ENCODE assay signal across 1 cellular context in the genomic region with DNA sequence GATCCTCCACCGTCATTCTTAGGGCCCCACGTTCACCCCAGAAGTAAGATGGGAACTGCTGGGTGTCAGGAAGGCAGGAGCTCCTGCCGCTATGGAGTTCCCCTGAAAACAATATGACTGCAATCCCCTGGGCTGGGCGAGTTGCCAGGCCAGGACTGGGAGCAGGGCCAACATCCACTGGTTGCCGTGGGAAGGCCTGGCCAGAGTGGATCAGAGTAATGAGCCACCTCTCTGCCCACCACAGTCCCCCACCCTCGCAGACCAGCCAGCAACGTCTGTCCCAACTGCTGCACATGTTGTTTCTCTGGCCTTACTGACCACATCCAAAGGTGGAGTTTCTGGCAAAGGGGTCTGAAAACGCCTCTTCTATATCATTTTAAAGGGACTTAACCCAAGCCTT.
TF ChIP-seq lines count a peak whose summit lies in the region.

No MANE protein-coding gene starts in this region.

TF ChIP-seq in GM23338, 12 proteins besides CTCF, POLR2A, EP300 and RAD21 (continued from another document):
- TF ChIP-seq, protein P1, sequence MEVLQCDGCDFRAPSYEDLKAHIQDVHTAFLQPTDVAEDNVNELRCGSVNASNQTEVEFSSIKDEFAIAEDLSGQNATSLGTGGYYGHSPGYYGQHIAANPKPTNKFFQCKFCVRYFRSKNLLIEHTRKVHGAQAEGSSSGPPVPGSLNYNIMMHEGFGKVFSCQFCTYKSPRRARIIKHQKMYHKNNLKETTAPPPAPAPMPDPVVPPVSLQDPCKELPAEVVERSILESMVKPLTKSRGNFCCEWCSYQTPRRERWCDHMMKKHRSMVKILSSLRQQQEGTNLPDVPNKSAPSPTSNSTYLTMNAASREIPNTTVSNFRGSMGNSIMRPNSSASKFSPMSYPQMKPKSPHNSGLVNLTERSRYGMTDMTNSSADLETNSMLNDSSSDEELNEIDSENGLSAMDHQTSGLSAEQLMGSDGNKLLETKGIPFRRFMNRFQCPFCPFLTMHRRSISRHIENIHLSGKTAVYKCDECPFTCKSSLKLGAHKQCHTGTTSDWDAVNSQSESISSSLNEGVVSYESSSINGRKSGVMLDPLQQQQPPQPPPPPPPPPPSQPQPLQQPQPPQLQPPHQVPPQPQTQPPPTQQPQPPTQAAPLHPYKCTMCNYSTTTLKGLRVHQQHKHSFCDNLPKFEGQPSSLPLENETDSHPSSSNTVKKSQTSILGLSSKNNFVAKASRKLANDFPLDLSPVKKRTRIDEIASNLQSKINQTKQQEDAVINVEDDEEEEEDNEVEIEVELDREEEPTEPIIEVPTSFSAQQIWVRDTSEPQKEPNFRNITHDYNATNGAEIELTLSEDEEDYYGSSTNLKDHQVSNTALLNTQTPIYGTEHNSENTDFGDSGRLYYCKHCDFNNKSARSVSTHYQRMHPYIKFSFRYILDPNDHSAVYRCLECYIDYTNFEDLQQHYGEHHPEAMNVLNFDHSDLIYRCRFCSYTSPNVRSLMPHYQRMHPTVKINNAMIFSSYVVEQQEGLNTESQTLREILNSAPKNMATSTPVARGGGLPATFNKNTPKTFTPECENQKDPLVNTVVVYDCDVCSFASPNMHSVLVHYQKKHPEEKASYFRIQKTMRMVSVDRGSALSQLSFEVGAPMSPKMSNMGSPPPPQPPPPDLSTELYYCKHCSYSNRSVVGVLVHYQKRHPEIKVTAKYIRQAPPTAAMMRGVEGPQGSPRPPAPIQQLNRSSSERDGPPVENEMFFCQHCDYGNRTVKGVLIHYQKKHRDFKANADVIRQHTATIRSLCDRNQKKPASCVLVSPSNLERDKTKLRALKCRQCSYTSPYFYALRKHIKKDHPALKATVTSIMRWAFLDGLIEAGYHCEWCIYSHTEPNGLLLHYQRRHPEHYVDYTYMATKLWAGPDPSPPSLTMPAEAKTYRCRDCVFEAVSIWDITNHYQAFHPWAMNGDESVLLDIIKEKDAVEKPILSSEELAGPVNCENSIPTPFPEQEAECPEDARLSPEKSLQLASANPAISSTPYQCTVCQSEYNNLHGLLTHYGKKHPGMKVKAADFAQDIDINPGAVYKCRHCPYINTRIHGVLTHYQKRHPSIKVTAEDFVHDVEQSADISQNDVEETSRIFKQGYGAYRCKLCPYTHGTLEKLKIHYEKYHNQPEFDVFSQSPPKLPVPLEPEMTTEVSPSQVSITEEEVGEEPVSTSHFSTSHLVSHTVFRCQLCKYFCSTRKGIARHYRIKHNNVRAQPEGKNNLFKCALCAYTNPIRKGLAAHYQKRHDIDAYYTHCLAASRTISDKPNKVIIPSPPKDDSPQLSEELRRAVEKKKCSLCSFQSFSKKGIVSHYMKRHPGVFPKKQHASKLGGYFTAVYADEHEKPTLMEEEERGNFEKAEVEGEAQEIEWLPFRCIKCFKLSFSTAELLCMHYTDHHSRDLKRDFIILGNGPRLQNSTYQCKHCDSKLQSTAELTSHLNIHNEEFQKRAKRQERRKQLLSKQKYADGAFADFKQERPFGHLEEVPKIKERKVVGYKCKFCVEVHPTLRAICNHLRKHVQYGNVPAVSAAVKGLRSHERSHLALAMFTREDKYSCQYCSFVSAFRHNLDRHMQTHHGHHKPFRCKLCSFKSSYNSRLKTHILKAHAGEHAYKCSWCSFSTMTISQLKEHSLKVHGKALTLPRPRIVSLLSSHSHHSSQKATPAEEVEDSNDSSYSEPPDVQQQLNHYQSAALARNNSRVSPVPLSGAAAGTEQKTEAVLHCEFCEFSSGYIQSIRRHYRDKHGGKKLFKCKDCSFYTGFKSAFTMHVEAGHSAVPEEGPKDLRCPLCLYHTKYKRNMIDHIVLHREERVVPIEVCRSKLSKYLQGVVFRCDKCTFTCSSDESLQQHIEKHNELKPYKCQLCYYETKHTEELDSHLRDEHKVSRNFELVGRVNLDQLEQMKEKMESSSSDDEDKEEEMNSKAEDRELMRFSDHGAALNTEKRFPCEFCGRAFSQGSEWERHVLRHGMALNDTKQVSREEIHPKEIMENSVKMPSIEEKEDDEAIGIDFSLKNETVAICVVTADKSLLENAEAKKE (CRISPR knock-in tag; IDR thresholded peaks at IDR 0.05), result no peak
- TF ChIP-seq EZH2 (IDR thresholded peaks at IDR 0.05; ENCODE audit: low read depth, unreplicated experiment), result no peak
- no peak for TF ChIP-seq POLR2AphosphoS5 (IDR thresholded peaks at IDR 0.05; ENCODE audit: low read depth)
- no peak for TF ChIP-seq NANOG (IDR thresholded peaks at IDR 0.05; ENCODE audit: borderline replicate concordance)
- no peak for TF ChIP-seq EZH2phosphoT487 (IDR thresholded peaks at IDR 0.05; ENCODE audit: unreplicated experiment)
